8 cellular contexts compared by ENCODE assay signal in genomic region chr2:196592912-196593881, GRCh38. TPM values are rescaled to one million over a fixed set of nuclear protein-coding genes. Genes with fewer than 3 reads are reported as not detected.
A peak's percentile ranks its signal among the peaks of the same experiment; 100 is the strongest.
DNase-seq lines count a peak whose midpoint lies in the region; ATAC-seq and TF ChIP-seq lines count a peak whose summit lies in the region.

Gene HECW2 (minus strand): TSS chr2:196593554.

- H4K20me1 ChIP-seq in neural progenitor cell (ENCODE audit: low read depth), result no peaks in the 10 kb centered on the region

- H3K4me3 ChIP-seq in HFF-Myc (replicated peaks; ENCODE audit: low read depth, low read length), result peak within 1 kb of the TSS; percentile 51
- H3K4me3 ChIP-seq in neural progenitor cell, result peak within 1 kb of the TSS; percentile 94

- intact Hi-C loops in activated T-helper 2 cell treated with anti-CD3 and anti-CD28 coated beads, Interferon-gamma antibody, Interleukin-2, Interleukin-4, amounts not matched to agents 10 μg/mL and 5 μg/mL and 100 μg/mL, durations not matched to agents 14 hours and 24 hours and 36 hours (cut with micrococcal nuclease), result loop anchor here (2.0 kb wide), 1 partner anchor 46 kb away; the partner anchor contains the start of gene CCDC150

- H3F3A ChIP-seq in neural progenitor cell (ENCODE audit: low read depth), result peaks cover 9% of the 10 kb centered on the region

- H3K79me2 ChIP-seq in neural progenitor cell (ENCODE audit: low read depth), result no peaks in the 10 kb centered on the region

- H3K4me1 ChIP-seq in neural progenitor cell, result peaks cover 13% of the 10 kb centered on the region

- H3K27ac ChIP-seq in neural progenitor cell, result peak within 1 kb of the TSS; percentile 29

- peaks cover 7% of the 10 kb centered on the region for H3K4me1 Mint-ChIP-seq in activated T-helper 2 cell treated with anti-CD3 and anti-CD28 coated beads, Interferon-gamma antibody, Interleukin-2, Interleukin-4, amounts not matched to agents 10 μg/mL and 5 μg/mL and 100 μg/mL, durations not matched to agents 14 hours and 24 hours and 36 hours (ENCODE audit: low read depth)
- peaks cover 35% of the 10 kb centered on the region for H3K4me1 Mint-ChIP-seq in neural progenitor cell

- H3K4me2 ChIP-seq in neural progenitor cell, result peak within 1 kb of the TSS; percentile 91

- peaks cover 74% of the 10 kb centered on the region for H3K27me3 Mint-ChIP-seq in activated T-helper 2 cell treated with anti-CD3 and anti-CD28 coated beads, Interferon-gamma antibody, Interleukin-2, Interleukin-4, amounts not matched to agents 10 μg/mL and 5 μg/mL and 100 μg/mL, durations not matched to agents 14 hours and 24 hours and 36 hours (ENCODE audit: low read depth)
- peaks cover 3% of the 10 kb centered on the region for H3K27me3 Mint-ChIP-seq in neural progenitor cell (ENCODE audit: insufficient read depth, low read depth)

- no peaks in the 10 kb centered on the region for H3K9me3 ChIP-seq in neural progenitor cell (ENCODE audit: low read depth)

- no peak within 1 kb of the TSS for H3K27ac Mint-ChIP-seq in activated T-helper 2 cell treated with anti-CD3 and anti-CD28 coated beads, Interferon-gamma antibody, Interleukin-2, Interleukin-4, amounts not matched to agents 10 μg/mL and 5 μg/mL and 100 μg/mL, durations not matched to agents 14 hours and 24 hours and 36 hours
- H3K27ac Mint-ChIP-seq in neural progenitor cell, result peak within 1 kb of the TSS; percentile 97

- peak within 1 kb of the TSS; percentile 77 for H3K4me3 Mint-ChIP-seq in activated T-helper 2 cell treated with anti-CD3 and anti-CD28 coated beads, Interferon-gamma antibody, Interleukin-2, Interleukin-4, amounts not matched to agents 10 μg/mL and 5 μg/mL and 100 μg/mL, durations not matched to agents 14 hours and 24 hours and 36 hours (ENCODE audit: low read depth)
- H3K4me3 Mint-ChIP-seq in neural progenitor cell, result peak within 1 kb of the TSS; percentile 98

- no peak for ATAC-seq in GM21447 (IDR thresholded peaks at IDR 0.05; ENCODE audit: unreplicated experiment)

- peak within 1 kb of the TSS; percentile 96 for H2AFZ ChIP-seq in neural progenitor cell (replicated peaks)

- H3K27me3 ChIP-seq in neural progenitor cell, result peaks cover 54% of the 10 kb centered on the region

- TF ChIP-seq CTCF in HFF-Myc (IDR thresholded peaks at IDR 0.05; ENCODE audit: low read depth, low read length, missing control alignments) (no peak), neural progenitor cell (IDR thresholded peaks at IDR 0.05) (no peak)

- no peaks in the 10 kb centered on the region for H3K9me3 Mint-ChIP-seq in activated T-helper 2 cell treated with anti-CD3 and anti-CD28 coated beads, Interferon-gamma antibody, Interleukin-2, Interleukin-4, amounts not matched to agents 10 μg/mL and 5 μg/mL and 100 μg/mL, durations not matched to agents 14 hours and 24 hours and 36 hours
- H3K9me3 Mint-ChIP-seq in neural progenitor cell, result no peaks in the 10 kb centered on the region

- no peaks in the 10 kb centered on the region for H3K36me3 ChIP-seq in neural progenitor cell

- peak; percentile 28 for DNase-seq in activated CD4-positive, alpha-beta T cell treated with anti-CD3 and anti-CD28 coated beads for 48 hours
- DNase-seq in activated CD4-positive, alpha-beta T cell treated with anti-CD3 and anti-CD28 coated beads for 4 hours, result no peak
- DNase-seq in HFF-Myc (ENCODE audit: extremely low read depth, low read depth) (no peak), NCI-H128 (lab: John Stamatoyannopoulos, UW; ENCODE audit: unreplicated experiment) (peak; percentile 47), globus pallidus (ENCODE audit: low spot score) (peak; percentile 80), neural progenitor cell (ENCODE audit: low spot score) (peak; percentile 88)
- peak; percentile 15 for DNase-seq in activated T-helper 2 cell treated with anti-CD3 and anti-CD28 coated beads, Interferon-gamma antibody, Interleukin-2, Interleukin-4, amounts not matched to agents 10 μg/mL and 5 μg/mL and 100 μg/mL, durations not matched to agents 14 hours and 24 hours and 36 hours (ENCODE audit: low spot score)

- peak within 1 kb of the TSS; percentile 61 for H3K9ac ChIP-seq in neural progenitor cell

- no peaks in the 10 kb centered on the region for H3K36me3 Mint-ChIP-seq in activated T-helper 2 cell treated with anti-CD3 and anti-CD28 coated beads, Interferon-gamma antibody, Interleukin-2, Interleukin-4, amounts not matched to agents 10 μg/mL and 5 μg/mL and 100 μg/mL, durations not matched to agents 14 hours and 24 hours and 36 hours (ENCODE audit: low read depth)
- no peaks in the 10 kb centered on the region for H3K36me3 Mint-ChIP-seq in neural progenitor cell

RNA-seq across cellular contexts. Expression of gene HECW2, which starts in this region (rescaled TPM):
- 1.8 and 2.2 TPM in 2 replicates for total RNA-seq in activated T-helper 2 cell treated with anti-CD3 and anti-CD28 coated beads, Interferon-gamma antibody, Interleukin-2, Interleukin-4, amounts not matched to agents 10 μg/mL and 5 μg/mL and 100 μg/mL, durations not matched to agents 14 hours and 24 hours and 36 hours
- 7.3 and 8.6 TPM in 2 replicates for total RNA-seq in neural progenitor cell (ENCODE audit: low replicate concordance)

Comparison
In these comparisons a context has a peak if more than half of its experiments do, and no peak if none do; other contexts are left out.
1. DNase-seq: peak in activated CD4-positive, alpha-beta T cell treated with anti-CD3 and anti-CD28 coated beads for 48 hours (single experiment), NCI-H128 (single experiment), activated T-helper 2 cell treated with anti-CD3 and anti-CD28 coated beads, Interferon-gamma antibody, Interleukin-2, Interleukin-4, amounts not matched to agents 10 μg/mL and 5 μg/mL and 100 μg/mL, durations not matched to agents 14 hours and 24 hours and 36 hours (single experiment), globus pallidus (single experiment) and neural progenitor cell (single experiment); none in activated CD4-positive, alpha-beta T cell treated with anti-CD3 and anti-CD28 coated beads for 4 hours (0 of 2) and HFF-Myc (single experiment).